ENCODE assay signal across 9 cellular contexts in the genomic region with DNA sequence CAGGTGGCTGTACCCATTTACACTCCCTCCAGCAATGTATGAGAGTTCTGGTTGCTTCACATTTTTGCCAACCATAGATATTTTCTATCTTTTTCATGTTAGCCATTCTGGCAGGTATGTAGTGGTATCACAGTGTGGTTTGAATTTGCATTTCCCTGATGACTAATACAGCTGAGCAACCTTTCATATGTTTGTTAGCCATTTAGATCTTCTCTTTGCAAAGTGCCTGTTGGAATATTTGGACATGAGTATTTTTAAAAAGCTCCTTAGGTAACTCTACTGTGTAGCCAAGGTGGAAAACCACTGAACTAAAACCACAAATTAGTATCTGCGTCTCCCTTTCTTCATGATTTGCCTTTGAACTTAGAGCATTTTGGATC. TPM values are rescaled to one million over a fixed set of nuclear protein-coding genes. Genes with fewer than 3 reads are reported as not detected.
DNase-seq lines count a peak whose midpoint lies in the region; ATAC-seq, FAIRE-seq and TF ChIP-seq lines count a peak whose summit lies in the region.
"Had no signal": no experiment of that assay in that cellular context is flagged by ENCODE, and none has a peak within 500 bp of the region (broad histone marks: within the 10 kb centered on the region; RNA-seq: fewer than 3 reads in every experiment).

No MANE protein-coding gene starts in this region.

- no peak overlapping the region for H3K23ac ChIP-seq in mesenchymal stem cell (ENCODE audit: low read length in 2 of 2)

- no peak overlapping the region for H4K91ac ChIP-seq in mesenchymal stem cell (ENCODE audit: low read length)

- no peak overlapping the region for H2BK12ac ChIP-seq in mesenchymal stem cell (ENCODE audit: low read length in 2 of 2)

- peaks cover 12% of the 10 kb centered on the region for H3K79me1 ChIP-seq in mesenchymal stem cell (replicated peaks; ENCODE audit: low read length, poor library complexity, severe bottlenecking)

- no peak for TF ChIP-seq CTCF in lower leg skin (IDR thresholded peaks at IDR 0.05)

- peak overlapping the region; percentile 65 for H3K4me3 Mint-ChIP-seq in T-helper 17 cell

- peaks cover 4 to 12% of the 10 kb centered on the region in 2 experiments for H3K36me3 ChIP-seq in mesenchymal stem cell (ENCODE audit: control insufficient read depth in 1 of 2, insufficient read depth in 2 of 2, low read depth in 1 of 2, low read length in 2 of 2)

- no peak overlapping the region for H3K14ac ChIP-seq in mesenchymal stem cell (ENCODE audit: low read length in 2 of 2)

- peaks cover 77% of the 10 kb centered on the region for H3K4me1 Mint-ChIP-seq in T-helper 17 cell

- ATAC-seq in GM18858 (IDR thresholded peaks at IDR 0.05; ENCODE audit: unreplicated experiment) = peak; percentile 36
- ATAC-seq in HG02870 (IDR thresholded peaks at IDR 0.05; ENCODE audit: unreplicated experiment) = peak; percentile 56
- ATAC-seq in T-helper 17 cell = peak; percentile 7
- ATAC-seq: Panc1 had no signal

- H2AFZ ChIP-seq in mesenchymal stem cell (ENCODE audit: low read depth, low read length) = no peak overlapping the region

- H3K9ac ChIP-seq in mesenchymal stem cell (ENCODE audit: low read length) = peak overlapping the region; percentile 14

- peaks cover 7% of the 10 kb centered on the region for H3K36me3 Mint-ChIP-seq in T-helper 17 cell (ENCODE audit: low read depth)

- no peak overlapping the region for H2BK15ac ChIP-seq in mesenchymal stem cell (ENCODE audit: low read depth, poor library complexity, severe bottlenecking)

- H3K27me3 ChIP-seq in mesenchymal stem cell (ENCODE audit: control insufficient read depth in 1 of 2, insufficient read depth in 1 of 2, low read length in 2 of 2) = no peaks in the 10 kb centered on the region

- no peak overlapping the region for H2BK5ac ChIP-seq in mesenchymal stem cell (ENCODE audit: low read depth, low read length, poor library complexity, severe bottlenecking)

- H3K4me1 ChIP-seq in mesenchymal stem cell (ENCODE audit: control insufficient read depth, insufficient read depth, low read depth, low read length) = peaks cover 40% of the 10 kb centered on the region

- peak overlapping the region in 1 of 2 experiments; percentile 11 for H3K18ac ChIP-seq in mesenchymal stem cell (ENCODE audit: low read depth in 1 of 2, low read length in 2 of 2)

- no peak overlapping the region for H3K4me2 ChIP-seq in mesenchymal stem cell (ENCODE audit: low read length, poor library complexity, severe bottlenecking)

- no peak for FAIRE-seq in urothelium cell line (lab: Jason Lieb, UNC)

- no peak overlapping the region for H2AK5ac ChIP-seq in mesenchymal stem cell (ENCODE audit: low read length, severe bottlenecking)

- no peaks in the 10 kb centered on the region for H3K27me3 Mint-ChIP-seq in T-helper 17 cell

- H3K27ac Mint-ChIP-seq in T-helper 17 cell = peak overlapping the region; percentile 100

- H4K8ac ChIP-seq in mesenchymal stem cell (ENCODE audit: low read length) = no peak overlapping the region

- H3K27ac ChIP-seq in mesenchymal stem cell (ENCODE audit: low read length, poor library complexity, severe bottlenecking) = peak overlapping the region; percentile 95

- no peaks in the 10 kb centered on the region for H3K9me3 ChIP-seq in T-helper 17 cell (ENCODE audit: control insufficient read depth, low read length, poor library complexity, severe bottlenecking)
- no peaks in the 10 kb centered on the region for H3K9me3 ChIP-seq in mesenchymal stem cell (ENCODE audit: control insufficient read depth, low read length)

- WGBS in mesenchymal stem cell = no CpG with 5 or more reads among the region's 1 CpG
- WGBS in lower leg skin, 2 donors = 50 to 62% methylated on average over 1 of the region's 1 CpG

- intact Hi-C loops in lower leg skin (cut with DNase I; ENCODE audit: low total_unique reads) = no loop called here

- no peak for TF ChIP-seq POLR2A in lower leg skin (IDR thresholded peaks at IDR 0.05)

- H3K4me3 ChIP-seq in mesenchymal stem cell (ENCODE audit: insufficient read depth in 1 of 2, low read depth in 1 of 2, low read length in 2 of 2) = no peak overlapping the region
- H3K4me3 ChIP-seq in lower leg skin (ENCODE audit: low read depth, poor library complexity, severe bottlenecking) = no peak overlapping the region

- H2BK120ac ChIP-seq in mesenchymal stem cell (ENCODE audit: low read depth, low read length) = no peak overlapping the region

- H3K4ac ChIP-seq in mesenchymal stem cell (ENCODE audit: low read depth in 1 of 2, low read length in 2 of 2) = no peak overlapping the region

- DNase-seq in T-helper 17 cell (no peak), mesenchymal stem cell (peak; percentile 79), hypothalamus (lab: John Stamatoyannopoulos, UW) (no peak), lower leg skin (ENCODE audit: low spot score in 2 of 2) (no peak), urothelium cell line (ENCODE audit: low spot score) (no peak)
- DNase-seq in activated effector memory CD4-positive, alpha-beta T cell treated with anti-CD3 and anti-CD28 coated beads, Interleukin-2, amount 50 U/mL, for 16 hours = no peak

RNA-seq across cellular contexts. Expression of a gene that starts 31.9 kb away (rescaled TPM):
- total RNA-seq in T-helper 17 cell (100 to 1,000 TPM; 590 to 639 TPM), lower leg skin (10 to 100 TPM in 3 of 4 donors, 1 to 10 TPM in 1; 9.6 to 15.0 (median 14.5) TPM)
- 33.6 TPM for polyA plus RNA-seq in mesenchymal stem cell (2013, experiment 1 of 2)
- 35.8 TPM for polyA plus RNA-seq in mesenchymal stem cell (2013, experiment 2 of 2)

Comparison
In these comparisons a context has a peak if more than half of its experiments do, and no peak if none do; other contexts are left out.
1. RNA of a gene that starts 31.9 kb away (total RNA-seq): 590 to 639 TPM in T-helper 17 cell; 9.6 to 15.0 TPM in lower leg skin; every median in the first group is over 10 times any median in the second.
2. Peak in every context shown above with its lines, with median percentiles within 50 percentile points of each other: ATAC-seq.